In genomic region chr11:37695283-37695682, GRCh38 we compare ENCODE assay signal across 31 cellular contexts.
"Had no signal": no experiment of that assay in that cellular context is flagged by ENCODE, and none has a peak within 500 bp of the region (broad histone marks: within the 10 kb centered on the region; RNA-seq: fewer than 3 reads in every experiment).

No MANE protein-coding gene starts in this region.

- H3K4me3 ChIP-seq: ascending aorta, cardiac muscle cell had no signal

- H3K4me1 ChIP-seq: ascending aorta had no signal

- ATAC-seq: activated CD8-positive, alpha-beta T cell treated with anti-CD3 and anti-CD28 coated beads for 36 hours; activated naive CD8-positive, alpha-beta T cell treated with anti-CD3 and anti-CD28 coated beads, Interleukin-2, amount 50 U/mL, for 24 hours; activated T-cell treated with anti-CD3 and anti-CD28 coated beads, Interleukin-2, amount 50 U/mL, for 4 hours; activated T-cell treated with anti-CD3 and anti-CD28 coated beads, Interleukin-2, amount 50 U/mL, for 72 hours; activated T-helper 17 cell treated with anti-CD3 and anti-CD28 coated beads, Interleukin-2, amount 50 U/mL, for 72 hours had no signal

- H3K27me3 ChIP-seq: ascending aorta, cardiac muscle cell had no signal

- FAIRE-seq: bronchial epithelial cell, TTC549 had no signal

- H3K36me3 ChIP-seq: ascending aorta, cardiac muscle cell had no signal

- H3K27ac ChIP-seq: ascending aorta, cardiac muscle cell, VCaP had no signal

- DNase-seq: activated B cell treated with CpG ODN at 0.5 μM for 24 hours; activated CD4-positive, alpha-beta memory T cell treated with anti-CD3 and anti-CD28 coated beads for 36 hours; activated CD4-positive, alpha-beta T cell treated with anti-CD3 and anti-CD28 coated beads for 4 hours; activated CD4-positive, alpha-beta T cell treated with anti-CD3 and anti-CD28 coated beads, Interleukin-2, amount 10 ng/mL, durations not matched to agents 24 days and 14 days; activated CD4-positive, alpha-beta T cell treated with anti-CD3 and anti-CD28 coated beads, Interleukin-2, amount 50 U/mL, for 1 hour; activated CD4-positive, alpha-beta T cell treated with anti-CD3 and anti-CD28 coated beads, Interleukin-2, amount 50 U/mL, for 4 hours; activated CD4-positive, CD25-positive, alpha-beta regulatory T cell treated with anti-CD3 and anti-CD28 coated beads, Interleukin-2, amount 50 U/mL, for 72 hours; activated CD8-positive, alpha-beta memory T cell treated with anti-CD3 and anti-CD28 coated beads, Interleukin-2, amount 50 U/mL, for 4 hours; activated CD8-positive, alpha-beta T cell treated with anti-CD3 and anti-CD28 coated beads for 36 hours; activated gamma-delta T cell; activated naive CD4-positive, alpha-beta T cell treated with anti-CD3 and anti-CD28 coated beads, Interleukin-2, amount 10 ng/mL, durations not matched to agents 7 days and 5 days; activated naive CD4-positive, alpha-beta T cell treated with Interleukin-2 at 50 U/mL for 16 hours; activated naive CD8-positive, alpha-beta T cell treated with anti-CD3 and anti-CD28 coated beads, Interleukin-2, amount 10 ng/mL, durations not matched to agents 7 days and 5 days; activated naive CD8-positive, alpha-beta T cell treated with anti-CD3 and anti-CD28 coated beads, Interleukin-2, amount 50 U/mL, for 24 hours; activated T-cell treated with anti-CD3 and anti-CD28 coated beads for 4 hours; activated T-cell treated with anti-CD3 and anti-CD28 coated beads, Interleukin-2, amount 50 U/mL, for 1 hour; activated T-cell treated with anti-CD3 and anti-CD28 coated beads, Interleukin-2, amount 50 U/mL, for 4 hours; activated T-cell treated with anti-CD3 and anti-CD28 coated beads, Interleukin-2, amount 50 U/mL, for 72 hours; amygdala; anterior cingulate cortex; caudate nucleus; cerebellar nuclear complex; T-helper 1 cell; T-helper 2 cell; T-helper 9 cell had no signal
